12 cellular contexts compared by ENCODE assay signal in the genomic region with DNA sequence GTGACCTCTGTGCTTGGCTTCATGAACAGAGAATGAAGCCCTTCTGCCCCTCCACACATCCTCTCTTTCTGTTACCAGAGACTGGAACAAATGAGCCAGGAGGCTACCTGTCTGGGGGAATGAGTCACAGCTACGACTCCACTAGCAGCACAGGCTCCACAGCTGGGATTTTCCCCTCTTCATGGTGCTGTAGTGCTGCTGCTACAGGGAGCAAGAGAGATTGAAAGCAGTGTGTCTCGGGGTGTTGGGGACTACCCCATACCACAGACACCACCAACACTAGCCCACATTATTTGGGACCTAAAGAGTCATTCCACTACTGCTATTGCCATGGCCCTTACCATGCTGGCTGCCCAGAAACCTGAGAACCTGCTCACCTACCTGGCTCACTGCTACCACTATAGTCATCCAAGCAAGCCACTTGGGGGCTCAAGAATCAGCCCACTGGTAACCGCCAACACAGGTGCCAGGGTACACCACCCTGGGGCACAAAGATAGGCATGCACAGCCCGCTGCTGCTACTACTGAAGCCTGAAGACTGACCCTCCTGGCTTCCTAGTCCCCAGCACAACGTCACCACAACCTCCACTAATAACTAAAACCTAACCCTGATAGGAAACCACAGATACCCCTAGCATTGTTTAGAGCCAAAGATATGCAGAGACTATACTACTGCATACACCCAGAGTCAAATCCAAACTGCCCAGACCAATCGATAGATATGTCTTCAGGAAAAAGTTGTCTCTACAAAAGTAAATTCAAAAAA. TPM values are rescaled to one million over a fixed set of nuclear protein-coding genes. Genes with fewer than 3 reads are reported as not detected.
DNase-seq lines count a peak whose midpoint lies in the region; ATAC-seq, FAIRE-seq and TF ChIP-seq lines count a peak whose summit lies in the region.
"Had no signal": no experiment of that assay in that cellular context is flagged by ENCODE, and none has a peak within 500 bp of the region (broad histone marks: within the 10 kb centered on the region; RNA-seq: fewer than 3 reads in every experiment).

No MANE protein-coding gene starts in this region.

- no peaks in the 10 kb centered on the region for H4K20me1 ChIP-seq in GM23338 (replicated peaks; ENCODE audit: insufficient read depth)

- H3K4me2 ChIP-seq in GM23338 = no peak overlapping the region

- H3K36me3 Mint-ChIP-seq in GM23338 (ENCODE audit: low read depth) = no peaks in the 10 kb centered on the region

- H3K9me3 Mint-ChIP-seq in GM23338 = peaks cover 1% of the 10 kb centered on the region; the same call in 1 of the 3 replicates

- H3K4me3 ChIP-seq in GM23338 (no peak overlapping the region), upper lobe of right lung (no peak overlapping the region)
- H3K4me3 ChIP-seq: gastroesophageal sphincter, stomach had no signal

- H3K27me3 ChIP-seq in GM23338 (ENCODE audit: insufficient read depth) (no peaks in the 10 kb centered on the region), upper lobe of right lung (peaks cover 4% of the 10 kb centered on the region)
- H3K27me3 ChIP-seq: gastroesophageal sphincter had no signal

- H3K79me2 ChIP-seq in GM23338 (replicated peaks; ENCODE audit: insufficient read depth) = no peaks in the 10 kb centered on the region

- H3K36me3 ChIP-seq in GM23338 (ENCODE audit: insufficient read depth) (no peaks in the 10 kb centered on the region), upper lobe of right lung (no peaks in the 10 kb centered on the region)
- H3K36me3 ChIP-seq: gastroesophageal sphincter, stomach had no signal

- ATAC-seq in GM23338 = no peak
- ATAC-seq in HG03558 (IDR thresholded peaks at IDR 0.05; ENCODE audit: extremely low read depth, unreplicated experiment) = peak; percentile 90
- no peak for ATAC-seq in upper lobe of right lung
- ATAC-seq: gastroesophageal sphincter, T-helper 17 cell had no signal

- H3K4me3 Mint-ChIP-seq in GM23338 = no peak overlapping the region
- H3K4me3 Mint-ChIP-seq: T-helper 17 cell had no signal

- H3K27me3 Mint-ChIP-seq in GM23338 (ENCODE audit: insufficient read depth, low read depth, poor library complexity) = peaks cover 3% of the 10 kb centered on the region

- intact Hi-C loops in upper lobe of right lung (cut with DNase I) = no loop called here

- TF ChIP-seq CTCF in GM23338 (conservative IDR thresholded peaks at IDR 0.05; ENCODE audit: low read depth in 2 of 2) (no peak), upper lobe of right lung (IDR thresholded peaks at IDR 0.05) (no peak)

- H3K9me3 ChIP-seq in upper lobe of right lung = peaks cover 4% of the 10 kb centered on the region

- no peak overlapping the region for H3K27ac Mint-ChIP-seq in GM23338
- H3K27ac Mint-ChIP-seq: T-helper 17 cell had no signal

- H3K27ac ChIP-seq in GM23338 (ENCODE audit: low read depth) (no peak overlapping the region), upper lobe of right lung (no peak overlapping the region)
- H3K27ac ChIP-seq: gastroesophageal sphincter, stomach had no signal

- FAIRE-seq in RCC 7860 (lab: Jason Lieb, UNC) = no peak

- no peaks in the 10 kb centered on the region for H3K4me1 ChIP-seq in GM23338 (ENCODE audit: insufficient read depth)
- no peaks in the 10 kb centered on the region for H3K4me1 ChIP-seq in upper lobe of right lung
- H3K4me1 ChIP-seq: gastroesophageal sphincter, stomach had no signal

- no peaks in the 10 kb centered on the region for H3K4me1 Mint-ChIP-seq in GM23338
- H3K4me1 Mint-ChIP-seq: T-helper 17 cell had no signal

- H3K9me2 ChIP-seq in GM23338 (ENCODE audit: insufficient read depth) = peaks cover 3% of the 10 kb centered on the region; the same call in 1 of the 2 replicates

- peak; percentile 63 for DNase-seq in activated CD4-positive, alpha-beta T cell treated with anti-CD3 and anti-CD28 coated beads for 48 hours
- DNase-seq in activated CD4-positive, alpha-beta T cell treated with anti-CD3 and anti-CD28 coated beads, Interleukin-2, amount 50 U/mL, for 4 hours = no peak
- DNase-seq in GM23338 (ENCODE audit: low spot score) (no peak), RCC 7860 (ENCODE audit: low spot score) (no peak), DMS 273 treated with DMSO at 0.1 percent for 48 hours (lab: John Stamatoyannopoulos, UW) (no peak), upper lobe of right lung (no peak)
- DNase-seq in stimulated activated CD8-positive, alpha-beta memory T cell treated with anti-CD3 and anti-CD28 coated beads, Interleukin-2, amount 100 ng/mL, for 48 hours (ENCODE audit: low read depth in 2 of 2) = peak; percentile 6 to 11
- DNase-seq: NCI-H1048, stomach, T-helper 17 cell had no signal

- no peaks in the 10 kb centered on the region for H3F3A ChIP-seq in GM23338 (replicated peaks; ENCODE audit: low read depth)

- H2AFZ ChIP-seq in GM23338 = peak overlapping the region; percentile 78; the same call in 1 of the 2 replicates

TF ChIP-seq in GM23338, 12 proteins besides CTCF, POLR2A, EP300 and RAD21:
- TF ChIP-seq POLR2AphosphoS5 (IDR thresholded peaks at IDR 0.05; ENCODE audit: low read depth) (no peak), ZNF331 (CRISPR knock-in tag; IDR thresholded peaks at IDR 0.05; ENCODE audit: low read depth) (no peak)

RNA-seq across cellular contexts. Expression of a gene that starts 17.7 kb away (rescaled TPM):
- not detected in 2 replicates for total RNA-seq in GM23338 (2014; rRNA removed; shearing (Covaris generic))
- polyA plus RNA-seq in GM23338 (2016; fragmentation: Nextera tagmentation; extraction: Ambion mirVana) = not detected in 2 replicates
- total RNA-seq in upper lobe of right lung = 3.8 TPM

RNA-seq across cellular contexts. Expression of a gene that starts 27.9 kb away (rescaled TPM):
- total RNA-seq in GM23338 (2014; rRNA removed; shearing (Covaris generic)) = not detected in 2 replicates
- polyA plus RNA-seq in GM23338 (2016; fragmentation: Nextera tagmentation; extraction: Ambion mirVana) = not detected in 2 replicates
- total RNA-seq in upper lobe of right lung = not detected
- total RNA-seq: gastroesophageal sphincter, stomach, T-helper 17 cell had no signal
- polyA plus RNA-seq: stomach had no signal

RNA-seq across cellular contexts. Expression of a gene that starts 40.0 kb away (rescaled TPM):
- total RNA-seq in GM23338 (2014; rRNA removed; shearing (Covaris generic)) = not detected in 2 replicates
- polyA plus RNA-seq in GM23338 (2016; fragmentation: Nextera tagmentation; extraction: Ambion mirVana) = not detected in 2 replicates
- total RNA-seq in upper lobe of right lung = 0.61 TPM
- total RNA-seq: gastroesophageal sphincter, T-helper 17 cell had no signal
- polyA plus RNA-seq: stomach had no signal

RNA-seq across cellular contexts. Expression of a gene that starts 54.7 kb away (rescaled TPM):
- total RNA-seq in GM23338 (2014; rRNA removed; shearing (Covaris generic)) = not detected in 2 replicates
- polyA plus RNA-seq in GM23338 (2016; fragmentation: Nextera tagmentation; extraction: Ambion mirVana) = not detected in 2 replicates
- not detected for total RNA-seq in upper lobe of right lung
- total RNA-seq: gastroesophageal sphincter, stomach, T-helper 17 cell had no signal
- polyA plus RNA-seq: stomach had no signal

Comparison
In these comparisons a context has a peak if more than half of its experiments do, and no peak if none do; other contexts are left out.
1. DNase-seq: peak in activated CD4-positive, alpha-beta T cell treated with anti-CD3 and anti-CD28 coated beads for 48 hours (single experiment) and stimulated activated CD8-positive, alpha-beta memory T cell treated with anti-CD3 and anti-CD28 coated beads, Interleukin-2, amount 100 ng/mL, for 48 hours (2 of 2); none in activated CD4-positive, alpha-beta T cell treated with anti-CD3 and anti-CD28 coated beads, Interleukin-2, amount 50 U/mL, for 4 hours (0 of 2), GM23338 (single experiment), RCC 7860 (single experiment), DMS 273 treated with DMSO at 0.1 percent for 48 hours (single experiment) and upper lobe of right lung (single experiment).